In genomic region chr2:237530472-237531433, GRCh38 we compare ENCODE assay signal across 21 cellular contexts. TPM values are rescaled to one million over a fixed set of nuclear protein-coding genes. Genes with fewer than 3 reads are reported as not detected.
DNase-seq lines count a peak whose midpoint lies in the region; ATAC-seq, FAIRE-seq and TF ChIP-seq lines count a peak whose summit lies in the region.
"Had no signal": no experiment of that assay in that cellular context is flagged by ENCODE, and none has a peak within 500 bp of the region (broad histone marks: within the 10 kb centered on the region; RNA-seq: fewer than 3 reads in every experiment).

No MANE protein-coding gene starts in this region.

- no peak overlapping the region for H3K27ac Mint-ChIP-seq in activated T-cell treated with anti-CD3 and anti-CD28 coated beads, Interleukin-2, amount 50 U/mL, for 24 hours

- FAIRE-seq in GM18507 (lab: Jason Lieb, UNC), result peak; percentile 82
- FAIRE-seq: colon had no signal

- TF ChIP-seq EP300 in ovary (IDR thresholded peaks at IDR 0.05), result no peak

- intact Hi-C loops in ovary (cut with DNase I), result no loop called here

- H3K4me3 ChIP-seq in brain microvascular endothelial cell (ENCODE audit: low read depth, low read length), result no peak overlapping the region
- H3K4me3 ChIP-seq in ovary, result no peak overlapping the region
- H3K4me3 ChIP-seq in WERI-Rb-1 (ENCODE audit: low read depth, low read length), result no peak overlapping the region
- H3K4me3 ChIP-seq: heart left ventricle, left ventricle myocardium inferior had no signal

- H3K36me3 ChIP-seq in brain microvascular endothelial cell (replicated peaks), result peaks cover 87% of the 10 kb centered on the region
- H3K36me3 ChIP-seq in ovary, result no peaks in the 10 kb centered on the region
- no peaks in the 10 kb centered on the region for H3K36me3 ChIP-seq in WERI-Rb-1

- DNase-seq in GM18507 (ENCODE audit: extremely low spot score, insufficient read length, low read depth), result no peak
- no peak for DNase-seq in brain microvascular endothelial cell
- DNase-seq in ovary, result no peak
- no peak for DNase-seq in NCI-H1092 treated with DMSO at 0.1 percent for 48 hours (lab: John Stamatoyannopoulos, UW)
- DNase-seq in activated T-cell treated with anti-CD3 and anti-CD28 coated beads, Interleukin-2, amount 50 U/mL, for 24 hours, result no peak
- no peak for DNase-seq in WERI-Rb-1
- DNase-seq: activated T-cell treated with anti-CD3 and anti-CD28 coated beads for 4 hours; DMS 273 treated with DMSO at 0.1 percent for 48 hours; erythroblast; left ventricle myocardium inferior; NCI-H446; right cardiac atrium; stimulated activated naive CD4-positive, alpha-beta T cell; T-cell had no signal

- peak overlapping the region; percentile 7 for H3K27ac ChIP-seq in brain microvascular endothelial cell
- H3K27ac ChIP-seq in ovary, result no peak overlapping the region
- no peak overlapping the region for H3K27ac ChIP-seq in WERI-Rb-1
- H3K27ac ChIP-seq: heart left ventricle, left ventricle myocardium inferior had no signal

- H3K4me1 Mint-ChIP-seq in activated T-cell treated with anti-CD3 and anti-CD28 coated beads, Interleukin-2, amount 50 U/mL, for 24 hours (ENCODE audit: low read depth), result no peaks in the 10 kb centered on the region
- H3K4me1 Mint-ChIP-seq: naive thymus-derived CD8-positive, alpha-beta T cell; T-cell had no signal

- no peaks in the 10 kb centered on the region for H3K9me3 Mint-ChIP-seq in activated T-cell treated with anti-CD3 and anti-CD28 coated beads, Interleukin-2, amount 50 U/mL, for 24 hours
- H3K9me3 Mint-ChIP-seq: naive thymus-derived CD8-positive, alpha-beta T cell; T-cell had no signal

- H3K4me1 ChIP-seq in ovary (ENCODE audit: insufficient read depth), result no peaks in the 10 kb centered on the region
- H3K4me1 ChIP-seq: heart left ventricle, left ventricle myocardium inferior had no signal

- peak; percentile 48 for ATAC-seq in GM21423 (IDR thresholded peaks at IDR 0.05; ENCODE audit: unreplicated experiment)
- peak; percentile 56 for ATAC-seq in HG03066 (IDR thresholded peaks at IDR 0.05; ENCODE audit: low read depth, unreplicated experiment)
- ATAC-seq: activated CD4-positive, CD25-positive, alpha-beta regulatory T cell treated with anti-CD3 and anti-CD28 coated beads, Interleukin-2, amount 50 U/mL, for 24 hours; heart left ventricle; naive thymus-derived CD8-positive, alpha-beta T cell; T-cell had no signal

- TF ChIP-seq POLR2A in ovary (IDR thresholded peaks at IDR 0.05), result no peak

- in situ Hi-C loops in brain microvascular endothelial cell (cut with HindIII; ENCODE audit: low pct_ligation_motif_present, low sequenced_read_pairs), result no loop called here

- H3K36me3 Mint-ChIP-seq in activated T-cell treated with anti-CD3 and anti-CD28 coated beads, Interleukin-2, amount 50 U/mL, for 24 hours (ENCODE audit: low read depth), result no peaks in the 10 kb centered on the region
- H3K36me3 Mint-ChIP-seq: naive thymus-derived CD8-positive, alpha-beta T cell; T-cell had no signal

- no peaks in the 10 kb centered on the region for H3K27me3 Mint-ChIP-seq in activated T-cell treated with anti-CD3 and anti-CD28 coated beads, Interleukin-2, amount 50 U/mL, for 24 hours
- H3K27me3 Mint-ChIP-seq: naive thymus-derived CD8-positive, alpha-beta T cell; T-cell had no signal

- 91 to 96% (median 94%) methylated on average over 12 of the region's 12 CpGs for WGBS in ovary, 3 donors

- H3K4me3 Mint-ChIP-seq in activated T-cell treated with anti-CD3 and anti-CD28 coated beads, Interleukin-2, amount 50 U/mL, for 24 hours, result no peak overlapping the region
- H3K4me3 Mint-ChIP-seq: naive thymus-derived CD8-positive, alpha-beta T cell; T-cell had no signal

- TF ChIP-seq CTCF in brain microvascular endothelial cell (IDR thresholded peaks at IDR 0.05; ENCODE audit: low read depth, low read length, missing control alignments) (no peak), ovary (IDR thresholded peaks at IDR 0.05) (no peak), WERI-Rb-1 (IDR thresholded peaks at IDR 0.05; ENCODE audit: low read depth, low read length) (no peak)

- H3K27me3 ChIP-seq in brain microvascular endothelial cell (replicated peaks) (no peaks in the 10 kb centered on the region), ovary (no peaks in the 10 kb centered on the region), WERI-Rb-1 (ENCODE audit: insufficient read depth, low read depth, severe bottlenecking) (peaks cover 76% of the 10 kb centered on the region)
- H3K27me3 ChIP-seq: heart left ventricle had no signal

- H3K9me3 ChIP-seq in ovary (no peaks in the 10 kb centered on the region), WERI-Rb-1 (ENCODE audit: severe bottlenecking) (no peaks in the 10 kb centered on the region)
- H3K9me3 ChIP-seq: heart left ventricle, left ventricle myocardium inferior had no signal

RNA-seq across cellular contexts. Expression of gene PRLH, which starts 35.6 kb away (rescaled TPM):
- total RNA-seq in ovary, result not detected
- not detected for polyA plus RNA-seq in ovary
- total RNA-seq: heart left ventricle; HT-29; left ventricle myocardium inferior; naive thymus-derived CD8-positive, alpha-beta T cell; right cardiac atrium; T-cell had no signal
- polyA plus RNA-seq: heart left ventricle; naive thymus-derived CD8-positive, alpha-beta T cell; right cardiac atrium had no signal

RNA-seq across cellular contexts. Expression of gene MLPH, which starts 43.7 kb away (rescaled TPM):
- total RNA-seq in ovary, result 10 to 100 TPM in 6 of 7 donors, 1 to 10 TPM in 1; 7.8 to 67.5 (median 30.7) TPM
- 10 to 100 TPM in 1 of 2 donors, 1 to 10 TPM in 1; 9.0 to 23.3 TPM for polyA plus RNA-seq in ovary
- total RNA-seq: naive thymus-derived CD8-positive, alpha-beta T cell had no signal
- polyA plus RNA-seq: naive thymus-derived CD8-positive, alpha-beta T cell had no signal

RNA-seq across cellular contexts. Expression of gene RAB17, which starts 59.8 kb away (rescaled TPM):
- total RNA-seq in ovary, result 10 to 100 TPM in 1 of 7 donors, 1 to 10 TPM in 5, under 1 TPM in 1; 0.76 to 19.3 (median 4.6) TPM
- polyA plus RNA-seq in ovary, result under 1 TPM; 0.38 to 0.86 TPM
- total RNA-seq: naive thymus-derived CD8-positive, alpha-beta T cell had no signal
- polyA plus RNA-seq: naive thymus-derived CD8-positive, alpha-beta T cell had no signal
